1 cellular context compared by ENCODE assay signal in genomic region chr17:41836550-41837196, GRCh38.
TF ChIP-seq lines count a peak whose summit lies in the region.

No MANE protein-coding gene starts in this region.

TF ChIP-seq in HepG2, 621 proteins besides CTCF, POLR2A, EP300 and RAD21 (continues in another document):
- TF ChIP-seq SKI (IDR thresholded peaks at IDR 0.05; ENCODE audit: partially characterized antibody): no peak
- TF ChIP-seq, protein P1, sequence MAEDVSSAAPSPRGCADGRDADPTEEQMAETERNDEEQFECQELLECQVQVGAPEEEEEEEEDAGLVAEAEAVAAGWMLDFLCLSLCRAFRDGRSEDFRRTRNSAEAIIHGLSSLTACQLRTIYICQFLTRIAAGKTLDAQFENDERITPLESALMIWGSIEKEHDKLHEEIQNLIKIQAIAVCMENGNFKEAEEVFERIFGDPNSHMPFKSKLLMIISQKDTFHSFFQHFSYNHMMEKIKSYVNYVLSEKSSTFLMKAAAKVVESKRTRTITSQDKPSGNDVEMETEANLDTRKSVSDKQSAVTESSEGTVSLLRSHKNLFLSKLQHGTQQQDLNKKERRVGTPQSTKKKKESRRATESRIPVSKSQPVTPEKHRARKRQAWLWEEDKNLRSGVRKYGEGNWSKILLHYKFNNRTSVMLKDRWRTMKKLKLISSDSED (CRISPR knock-in tag; IDR thresholded peaks at IDR 0.05): no peak
- TF ChIP-seq YEATS4 (CRISPR knock-in tag; IDR thresholded peaks at IDR 0.05; ENCODE audit: borderline replicate concordance): no peak
- TF ChIP-seq PITX1 (CRISPR knock-in tag; IDR thresholded peaks at IDR 0.05): no peak
- TF ChIP-seq, protein P2, sequence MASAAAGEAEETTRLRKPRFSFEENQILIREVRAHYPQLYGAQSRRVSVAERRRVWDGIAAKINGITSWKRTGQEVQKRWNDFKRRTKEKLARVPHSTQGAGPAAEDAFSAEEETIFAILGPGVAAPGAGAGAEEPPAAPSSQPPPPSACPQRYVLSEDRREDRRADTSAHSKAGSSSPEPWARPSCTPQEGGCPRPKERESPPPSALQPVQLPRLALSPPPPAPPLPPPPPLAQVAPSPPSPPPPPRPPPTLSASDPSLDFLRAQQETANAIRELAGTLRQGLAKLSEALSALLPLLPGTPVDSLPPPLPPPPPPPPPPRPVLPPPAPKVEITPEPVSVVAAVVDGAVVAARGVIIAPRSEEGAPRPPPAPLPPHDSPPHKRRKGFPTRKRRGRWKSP (CRISPR knock-in tag; IDR thresholded peaks at IDR 0.05): 0 out of 2 replicates have a peak, but pooled peaks have one; percentile 56
- TF ChIP-seq ZNF292 (CRISPR knock-in tag; IDR thresholded peaks at IDR 0.05; ENCODE audit: borderline replicate concordance, low read depth): no peak
- TF ChIP-seq NRL (CRISPR knock-in tag; IDR thresholded peaks at IDR 0.05; ENCODE audit: borderline replicate concordance): 0 out of 2 replicates have a peak, but pooled peaks have one; percentile 28
- TF ChIP-seq ZNF318 (CRISPR knock-in tag; IDR thresholded peaks at IDR 0.05): peak; percentile 70; the same call in 1 of the 2 replicates
- no peak for TF ChIP-seq ZNF205 (CRISPR knock-in tag; IDR thresholded peaks at IDR 0.05)
- no peak for TF ChIP-seq KLF12 (CRISPR knock-in tag; IDR thresholded peaks at IDR 0.05; ENCODE audit: borderline replicate concordance)
- TF ChIP-seq HNRNPLL (IDR thresholded peaks at IDR 0.05; ENCODE audit: low read depth, low read length, poor library complexity, severe bottlenecking): no peak
- no peak for TF ChIP-seq ZFP90 (CRISPR knock-in tag; IDR thresholded peaks at IDR 0.05; ENCODE audit: borderline replicate concordance)
- 0 out of 2 replicates have a peak, but pooled peaks have one; percentile 21 for TF ChIP-seq ZSCAN12 (CRISPR knock-in tag; IDR thresholded peaks at IDR 0.05)
- 0 out of 2 replicates have a peak, but pooled peaks have one; percentile 26 for TF ChIP-seq ZNF75D (CRISPR knock-in tag; IDR thresholded peaks at IDR 0.05; ENCODE audit: borderline replicate concordance)
- 0 out of 2 replicates have a peak, but pooled peaks have one; percentile 17 for TF ChIP-seq FUBP1 (CRISPR knock-in tag; IDR thresholded peaks at IDR 0.05; ENCODE audit: borderline replicate concordance)
- no peak for TF ChIP-seq NR3C1 (CRISPR knock-in tag; IDR thresholded peaks at IDR 0.05)
- TF ChIP-seq, protein P3, sequence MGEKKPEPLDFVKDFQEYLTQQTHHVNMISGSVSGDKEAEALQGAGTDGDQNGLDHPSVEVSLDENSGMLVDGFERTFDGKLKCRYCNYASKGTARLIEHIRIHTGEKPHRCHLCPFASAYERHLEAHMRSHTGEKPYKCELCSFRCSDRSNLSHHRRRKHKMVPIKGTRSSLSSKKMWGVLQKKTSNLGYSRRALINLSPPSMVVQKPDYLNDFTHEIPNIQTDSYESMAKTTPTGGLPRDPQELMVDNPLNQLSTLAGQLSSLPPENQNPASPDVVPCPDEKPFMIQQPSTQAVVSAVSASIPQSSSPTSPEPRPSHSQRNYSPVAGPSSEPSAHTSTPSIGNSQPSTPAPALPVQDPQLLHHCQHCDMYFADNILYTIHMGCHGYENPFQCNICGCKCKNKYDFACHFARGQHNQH (CRISPR knock-in tag; IDR thresholded peaks at IDR 0.05): no peak
- TF ChIP-seq DMAP1 (CRISPR knock-in tag; IDR thresholded peaks at IDR 0.05): no peak
- no peak for TF ChIP-seq FOXC1 (CRISPR knock-in tag; IDR thresholded peaks at IDR 0.05; ENCODE audit: borderline replicate concordance)
- TF ChIP-seq ZNF598 (CRISPR knock-in tag; IDR thresholded peaks at IDR 0.05; ENCODE audit: borderline replicate concordance): no peak
- TF ChIP-seq, protein P4, sequence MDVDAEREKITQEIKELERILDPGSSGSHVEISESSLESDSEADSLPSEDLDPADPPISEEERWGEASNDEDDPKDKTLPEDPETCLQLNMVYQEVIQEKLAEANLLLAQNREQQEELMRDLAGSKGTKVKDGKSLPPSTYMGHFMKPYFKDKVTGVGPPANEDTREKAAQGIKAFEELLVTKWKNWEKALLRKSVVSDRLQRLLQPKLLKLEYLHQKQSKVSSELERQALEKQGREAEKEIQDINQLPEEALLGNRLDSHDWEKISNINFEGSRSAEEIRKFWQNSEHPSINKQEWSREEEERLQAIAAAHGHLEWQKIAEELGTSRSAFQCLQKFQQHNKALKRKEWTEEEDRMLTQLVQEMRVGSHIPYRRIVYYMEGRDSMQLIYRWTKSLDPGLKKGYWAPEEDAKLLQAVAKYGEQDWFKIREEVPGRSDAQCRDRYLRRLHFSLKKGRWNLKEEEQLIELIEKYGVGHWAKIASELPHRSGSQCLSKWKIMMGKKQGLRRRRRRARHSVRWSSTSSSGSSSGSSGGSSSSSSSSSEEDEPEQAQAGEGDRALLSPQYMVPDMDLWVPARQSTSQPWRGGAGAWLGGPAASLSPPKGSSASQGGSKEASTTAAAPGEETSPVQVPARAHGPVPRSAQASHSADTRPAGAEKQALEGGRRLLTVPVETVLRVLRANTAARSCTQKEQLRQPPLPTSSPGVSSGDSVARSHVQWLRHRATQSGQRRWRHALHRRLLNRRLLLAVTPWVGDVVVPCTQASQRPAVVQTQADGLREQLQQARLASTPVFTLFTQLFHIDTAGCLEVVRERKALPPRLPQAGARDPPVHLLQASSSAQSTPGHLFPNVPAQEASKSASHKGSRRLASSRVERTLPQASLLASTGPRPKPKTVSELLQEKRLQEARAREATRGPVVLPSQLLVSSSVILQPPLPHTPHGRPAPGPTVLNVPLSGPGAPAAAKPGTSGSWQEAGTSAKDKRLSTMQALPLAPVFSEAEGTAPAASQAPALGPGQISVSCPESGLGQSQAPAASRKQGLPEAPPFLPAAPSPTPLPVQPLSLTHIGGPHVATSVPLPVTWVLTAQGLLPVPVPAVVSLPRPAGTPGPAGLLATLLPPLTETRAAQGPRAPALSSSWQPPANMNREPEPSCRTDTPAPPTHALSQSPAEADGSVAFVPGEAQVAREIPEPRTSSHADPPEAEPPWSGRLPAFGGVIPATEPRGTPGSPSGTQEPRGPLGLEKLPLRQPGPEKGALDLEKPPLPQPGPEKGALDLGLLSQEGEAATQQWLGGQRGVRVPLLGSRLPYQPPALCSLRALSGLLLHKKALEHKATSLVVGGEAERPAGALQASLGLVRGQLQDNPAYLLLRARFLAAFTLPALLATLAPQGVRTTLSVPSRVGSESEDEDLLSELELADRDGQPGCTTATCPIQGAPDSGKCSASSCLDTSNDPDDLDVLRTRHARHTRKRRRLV (CRISPR knock-in tag; IDR thresholded peaks at IDR 0.05): 0 out of 2 replicates have a peak, but pooled peaks have one; percentile 14
- no peak for TF ChIP-seq GLI4 (CRISPR knock-in tag; IDR thresholded peaks at IDR 0.05; ENCODE audit: borderline replicate concordance)
- no peak for TF ChIP-seq SP5 (CRISPR knock-in tag; IDR thresholded peaks at IDR 0.05; ENCODE audit: borderline replicate concordance, low read depth)
- TF ChIP-seq, protein P5, sequence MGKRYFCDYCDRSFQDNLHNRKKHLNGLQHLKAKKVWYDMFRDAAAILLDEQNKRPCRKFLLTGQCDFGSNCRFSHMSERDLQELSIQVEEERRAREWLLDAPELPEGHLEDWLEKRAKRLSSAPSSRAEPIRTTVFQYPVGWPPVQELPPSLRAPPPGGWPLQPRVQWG (CRISPR knock-in tag; IDR thresholded peaks at IDR 0.05; ENCODE audit: borderline replicate concordance, low read depth): no peak
- no peak for TF ChIP-seq ZMYM3 (CRISPR knock-in tag; IDR thresholded peaks at IDR 0.05)
- TF ChIP-seq ZSCAN25 (CRISPR knock-in tag; IDR thresholded peaks at IDR 0.05): no peak
- no peak for TF ChIP-seq ZNF121 (CRISPR knock-in tag; IDR thresholded peaks at IDR 0.05)
- TF ChIP-seq ZNF282 (IDR thresholded peaks at IDR 0.05; ENCODE audit: partially characterized antibody): no peak
- no peak for TF ChIP-seq KLF15 (CRISPR knock-in tag; IDR thresholded peaks at IDR 0.05; ENCODE audit: borderline replicate concordance)
- no peak for TF ChIP-seq ZFP36L2 (CRISPR knock-in tag; IDR thresholded peaks at IDR 0.05)
- TF ChIP-seq ZNF431 (CRISPR knock-in tag; IDR thresholded peaks at IDR 0.05; ENCODE audit: borderline replicate concordance, low read depth): no peak
- no peak for TF ChIP-seq PTBP1 (IDR thresholded peaks at IDR 0.05; ENCODE audit: low read depth, low read length, poor library complexity, severe bottlenecking)
- no peak for TF ChIP-seq ZFP36L1 (CRISPR knock-in tag; IDR thresholded peaks at IDR 0.05)
- TF ChIP-seq, protein P6, sequence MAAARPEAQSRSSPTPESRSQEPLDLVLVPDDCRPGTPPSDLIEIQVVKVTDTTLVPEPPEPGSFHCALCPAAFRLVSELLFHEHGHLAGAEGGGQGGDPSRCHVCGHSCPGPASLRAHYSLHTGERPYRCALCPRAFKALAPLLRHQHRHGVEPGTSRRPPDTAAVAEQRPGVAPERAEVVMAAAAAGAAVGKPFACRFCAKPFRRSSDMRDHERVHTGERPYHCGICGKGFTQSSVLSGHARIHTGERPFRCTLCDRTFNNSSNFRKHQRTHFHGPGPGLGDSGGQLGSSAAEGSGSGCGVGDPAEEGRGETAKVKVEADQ (CRISPR knock-in tag; IDR thresholded peaks at IDR 0.05; ENCODE audit: borderline replicate concordance): no peak
- TF ChIP-seq ZSCAN5A (CRISPR knock-in tag; IDR thresholded peaks at IDR 0.05; ENCODE audit: borderline replicate concordance): no peak
- TF ChIP-seq ZNF235 (CRISPR knock-in tag; IDR thresholded peaks at IDR 0.05; ENCODE audit: borderline replicate concordance): no peak
